Comparison of ENCODE assay signal across 1 cellular context in the genomic region with DNA sequence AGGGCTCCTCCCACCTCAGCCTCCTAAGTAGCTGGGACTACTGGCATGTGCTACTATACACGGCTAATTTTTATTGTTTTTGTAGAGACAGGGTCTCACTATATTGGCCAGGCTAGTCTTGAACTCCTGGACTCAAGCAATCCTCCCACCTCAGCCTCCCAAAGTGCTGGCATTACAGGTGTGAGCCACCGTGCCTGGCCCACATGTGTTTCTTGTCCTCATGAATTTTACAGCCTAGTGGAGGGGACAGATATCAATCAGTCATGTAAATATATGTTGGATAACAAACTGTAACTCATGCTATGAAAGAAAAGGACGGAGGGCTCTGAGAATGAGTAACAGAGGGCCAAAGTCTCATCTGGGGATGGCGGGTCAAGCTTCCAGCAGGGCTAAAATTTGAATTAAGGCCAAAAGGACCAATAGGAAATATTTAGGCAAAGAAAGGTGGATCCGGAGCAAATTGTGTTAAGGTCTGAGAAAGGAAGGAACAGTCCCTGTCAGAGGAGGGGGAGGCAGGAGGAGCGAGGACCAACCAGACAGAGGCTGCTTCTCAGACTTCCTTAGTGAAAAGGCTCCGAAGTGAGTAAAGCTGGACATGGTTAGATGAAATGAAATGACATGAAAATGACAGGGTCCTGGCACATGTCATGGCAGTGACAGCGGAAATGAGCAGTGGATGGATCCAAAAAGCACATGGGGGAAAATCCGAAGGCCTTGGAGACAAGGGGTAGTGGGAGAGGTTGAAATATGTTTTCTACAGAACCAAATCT.
TF ChIP-seq lines count a peak whose summit lies in the region.

No MANE protein-coding gene starts in this region.

TF ChIP-seq in K562, 482 proteins besides CTCF, POLR2A, EP300 and RAD21:
- no peak for TF ChIP-seq RAD51 (IDR thresholded peaks at IDR 0.05; ENCODE audit: borderline replicate concordance, low read depth)
- TF ChIP-seq MAFK (IDR thresholded peaks at IDR 0.05; ENCODE audit: low read length): no peak
- 0 out of 2 replicates have a peak, but pooled peaks have one; percentile 49 for TF ChIP-seq ZNF121 (CRISPR knock-in tag; conservative IDR thresholded peaks at IDR 0.05)
- TF ChIP-seq HNRNPLL (IDR thresholded peaks at IDR 0.05; ENCODE audit: low read depth, low read length, poor library complexity, severe bottlenecking): no peak
